19 cellular contexts compared by ENCODE assay signal in the genomic region with DNA sequence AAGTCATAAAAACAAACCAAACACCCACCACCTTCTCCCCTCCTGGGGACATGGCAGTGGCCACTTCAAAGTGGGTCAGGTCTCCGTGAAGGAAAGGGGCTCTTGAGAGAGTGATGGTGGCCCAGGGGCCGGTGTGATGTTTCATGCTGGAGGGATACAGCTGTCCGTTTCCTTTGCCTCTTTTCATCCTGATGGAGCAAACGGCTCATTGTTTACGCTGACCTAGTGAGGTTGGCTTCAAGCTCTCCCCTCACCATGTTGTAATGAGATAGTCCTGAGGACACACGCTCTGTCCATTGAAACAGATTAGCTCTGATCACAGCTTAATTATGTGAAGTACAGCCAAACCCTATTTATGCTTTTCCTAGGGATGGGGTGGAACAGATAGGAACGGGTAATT. TPM values are rescaled to one million over a fixed set of nuclear protein-coding genes. Genes with fewer than 3 reads are reported as not detected.
DNase-seq lines count a peak whose midpoint lies in the region; ATAC-seq and TF ChIP-seq lines count a peak whose summit lies in the region.
"Had no signal": no experiment of that assay in that cellular context is flagged by ENCODE, and none has a peak within 500 bp of the region (broad histone marks: within the 10 kb centered on the region; RNA-seq: fewer than 3 reads in every experiment).

No MANE protein-coding gene starts in this region.

- H3K27ac ChIP-seq in skeletal muscle tissue (ENCODE audit: low read depth, low read length) = peak overlapping the region; percentile 74
- no peak overlapping the region for H3K27ac ChIP-seq in body of pancreas
- H3K27ac ChIP-seq: 22Rv1 had no signal

- intact Hi-C loops in body of pancreas (cut with DNase I) = no loop called here
- intact Hi-C loops in activated CD4-positive, alpha-beta T cell treated with anti-CD3 and anti-CD28 coated beads for 36 hours (cut with DNase I, micrococcal nuclease) = no loop called here

- 47 to 49% methylated on average over 7 of the region's 7 CpGs for WGBS in body of pancreas, 2 donors

- H3K36me3 ChIP-seq in skeletal muscle tissue (ENCODE audit: control insufficient read depth in 3 of 3, insufficient read depth in 3 of 3, low read length in 3 of 3) (no peaks in the 10 kb centered on the region), body of pancreas (replicated peaks in 1 of 2; ENCODE audit: insufficient read depth in 1 of 2, low read depth in 2 of 2) (no peaks in the 10 kb centered on the region)

- H3K36me3 Mint-ChIP-seq in nephron (ENCODE audit: low read depth) = no peaks in the 10 kb centered on the region
- H3K36me3 Mint-ChIP-seq in activated CD4-positive, alpha-beta T cell treated with anti-CD3 and anti-CD28 coated beads for 36 hours (ENCODE audit: low read depth) = no peaks in the 10 kb centered on the region

- peak overlapping the region in 1 of 3 experiments; percentile 50 for H3K4me3 Mint-ChIP-seq in nephron
- H3K4me3 Mint-ChIP-seq in activated CD4-positive, alpha-beta T cell treated with anti-CD3 and anti-CD28 coated beads for 36 hours = no peak overlapping the region
- H3K4me3 Mint-ChIP-seq: GM23338 had no signal

- H3K4me1 ChIP-seq in skeletal muscle tissue (ENCODE audit: control insufficient read depth in 3 of 3, insufficient read depth in 3 of 3, low read length in 3 of 3) = peaks cover 21 to 63% (median 29%) of the 10 kb centered on the region in 3 donors
- no peaks in the 10 kb centered on the region for H3K4me1 ChIP-seq in body of pancreas

- POLR2A ChIA-PET in activated CD4-positive, alpha-beta T cell treated with anti-CD3 and anti-CD28 coated beads for 36 hours (lab: Charles Lee) = no interaction called here

- H3K9me3 ChIP-seq in skeletal muscle tissue (ENCODE audit: control insufficient read depth in 3 of 3, low read length in 3 of 3) (no peaks in the 10 kb centered on the region), body of pancreas (peaks cover 0 to 7% (median 0%) of the 10 kb centered on the region in 3 donors)

- DNase-seq in DMS153 (lab: John Stamatoyannopoulos, UW) = peak; percentile 31
- no peak for DNase-seq in DMS153 treated with DMSO at 0.1 percent for 48 hours (lab: John Stamatoyannopoulos, UW; ENCODE audit: unreplicated experiment)
- peak; percentile 75 for DNase-seq in NCI-H748 treated with DMSO at 0.1 percent for 48 hours (lab: John Stamatoyannopoulos, UW)
- DNase-seq in body of pancreas = no peak
- no peak for DNase-seq in activated CD4-positive, alpha-beta T cell treated with anti-CD3 and anti-CD28 coated beads for 36 hours
- no peak for DNase-seq in KG1 (lab: John Stamatoyannopoulos, UW)
- DNase-seq: GDM1, MV-4-11, NCI-H1417 treated with DMSO at 0.1 percent for 48 hours, NCI-H1930, NCI-H345, NCI-H526 treated with DMSO at 0.1 percent for 48 hours, PC-3, RPMI8226, SIG-M5 had no signal

- H3K27ac Mint-ChIP-seq in nephron = peak overlapping the region; percentile 71 to 89 (median 87)
- no peak overlapping the region for H3K27ac Mint-ChIP-seq in activated CD4-positive, alpha-beta T cell treated with anti-CD3 and anti-CD28 coated beads for 36 hours
- H3K27ac Mint-ChIP-seq: GM23338 had no signal

- H3K4me1 Mint-ChIP-seq in nephron = peaks cover 41% of the 10 kb centered on the region
- H3K4me1 Mint-ChIP-seq in activated CD4-positive, alpha-beta T cell treated with anti-CD3 and anti-CD28 coated beads for 36 hours = peaks cover 40% of the 10 kb centered on the region

- H3K9ac ChIP-seq in skeletal muscle tissue (ENCODE audit: low read depth in 1 of 3, low read length in 3 of 3) = peak overlapping the region in 2 of 3 donors; percentile 17 to 34

- TF ChIP-seq CTCF in nephron (IDR thresholded peaks at IDR 0.05; ENCODE audit: unreplicated experiment in 3 of 3) = no peak
- no peak for TF ChIP-seq CTCF in body of pancreas (IDR thresholded peaks at IDR 0.05)

- no peak for TF ChIP-seq POLR2A in body of pancreas (IDR thresholded peaks at IDR 0.05)

- ATAC-seq in body of pancreas = no peak
- no peak for ATAC-seq in activated CD4-positive, alpha-beta T cell treated with anti-CD3 and anti-CD28 coated beads for 36 hours
- ATAC-seq: GM23338, PC-3 had no signal

- CTCF ChIA-PET in activated CD4-positive, alpha-beta T cell treated with anti-CD3 and anti-CD28 coated beads for 36 hours (lab: Charles Lee) = interaction anchor here (1.8 kb wide), 1 partner anchor 21 kb away, joined by 4 read pairs; no protein-coding TSS in a partner anchor

- H3K27me3 ChIP-seq in skeletal muscle tissue (ENCODE audit: control insufficient read depth in 3 of 3, insufficient read depth in 3 of 3, low read length in 3 of 3) (no peaks in the 10 kb centered on the region), body of pancreas (no peaks in the 10 kb centered on the region)

- H3K4me3 ChIP-seq in skeletal muscle tissue (ENCODE audit: low read length in 3 of 3) (peak overlapping the region in 2 of 3 donors; percentile 33 to 38), body of pancreas (no peak overlapping the region)
- H3K4me3 ChIP-seq: GM23338 had no signal

- H3K9me3 Mint-ChIP-seq in nephron = peaks cover 3% of the 10 kb centered on the region
- H3K9me3 Mint-ChIP-seq in activated CD4-positive, alpha-beta T cell treated with anti-CD3 and anti-CD28 coated beads for 36 hours (ENCODE audit: low read depth) = no peaks in the 10 kb centered on the region
- H3K9me3 Mint-ChIP-seq: GM23338 had no signal

- peaks cover 2% of the 10 kb centered on the region for H3K27me3 Mint-ChIP-seq in nephron (ENCODE audit: low read depth)
- peaks cover 2% of the 10 kb centered on the region for H3K27me3 Mint-ChIP-seq in activated CD4-positive, alpha-beta T cell treated with anti-CD3 and anti-CD28 coated beads for 36 hours

RNA-seq across cellular contexts. Expression of gene CDH13, which starts 34.2 kb away (rescaled TPM):
- total RNA-seq in skeletal muscle tissue = 20.9 TPM
- total RNA-seq in body of pancreas = 1 to 10 TPM in 1 of 2 donors, not detected in 1; 2.9 TPM
- not detected for total RNA-seq in activated CD4-positive, alpha-beta T cell treated with anti-CD3 and anti-CD28 coated beads for 36 hours

Comparison
In these comparisons a context has a peak if more than half of its experiments do, and no peak if none do; other contexts are left out.
1. DNase-seq: peak in DMS153 (single experiment) and NCI-H748 treated with DMSO at 0.1 percent for 48 hours (single experiment); none in DMS153 treated with DMSO at 0.1 percent for 48 hours (single experiment), body of pancreas (0 of 4), activated CD4-positive, alpha-beta T cell treated with anti-CD3 and anti-CD28 coated beads for 36 hours (single experiment) and KG1 (single experiment).
2. H3K4me3 ChIP-seq: peak in skeletal muscle tissue (2 of 3); none in body of pancreas (0 of 2).